ENCODE assay signal across 1 cellular context in the genomic region with DNA sequence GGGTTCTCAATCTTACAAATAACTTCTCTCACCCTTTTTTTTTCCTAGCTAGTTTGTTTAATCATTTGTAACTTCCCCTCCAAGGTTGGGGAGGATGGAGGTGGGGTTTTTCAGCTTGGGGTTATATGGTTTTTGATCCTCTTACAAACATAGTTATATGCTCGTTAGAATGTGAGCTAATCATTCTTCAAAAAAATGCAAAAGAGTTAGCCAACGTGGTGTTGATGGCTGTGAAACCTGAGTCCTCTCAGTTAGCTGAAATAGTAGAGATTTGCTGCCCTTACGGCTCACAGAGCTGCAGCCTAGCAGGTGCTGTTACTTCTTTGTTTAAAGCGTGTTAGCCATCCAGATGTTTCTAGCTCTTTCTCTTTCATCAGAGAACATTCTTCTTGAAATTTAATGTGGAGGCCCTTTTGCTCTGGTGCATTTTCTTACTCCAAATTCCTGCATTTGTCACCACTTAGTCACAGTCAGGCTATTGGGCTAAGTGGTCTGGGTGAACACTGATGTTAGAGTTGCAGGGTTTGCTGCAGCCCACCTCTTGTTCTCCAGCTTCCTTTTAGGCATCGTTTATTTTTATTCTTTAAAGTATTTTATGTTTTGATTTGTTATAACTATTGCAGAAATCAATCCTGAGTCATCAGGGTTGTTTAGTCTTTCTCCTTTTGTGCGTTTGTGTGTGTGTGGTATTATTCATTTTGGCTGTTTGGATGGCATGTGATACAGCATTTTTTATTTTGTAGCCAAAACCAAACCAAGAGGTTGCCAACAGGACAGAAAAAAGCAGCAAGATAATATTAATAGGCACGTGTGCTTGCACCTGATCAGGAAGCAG.
TF ChIP-seq lines count a peak whose summit lies in the region.

No MANE protein-coding gene starts in this region.

TF ChIP-seq in GM12878, 131 proteins besides CTCF, POLR2A, EP300 and RAD21 (continued from another document and continues in another):
- no peak for TF ChIP-seq FOS (IDR thresholded peaks at IDR 0.05; ENCODE audit: borderline replicate concordance, extremely low read depth, insufficient read length)
- TF ChIP-seq POU2F2 (IDR thresholded peaks at IDR 0.05; ENCODE audit: borderline replicate concordance, low read depth, low read length), result 0 out of 3 replicates have a peak, but pooled peaks have one; percentile 25
- no peak for TF ChIP-seq JUNB (IDR thresholded peaks at IDR 0.05)
- TF ChIP-seq, protein P1, sequence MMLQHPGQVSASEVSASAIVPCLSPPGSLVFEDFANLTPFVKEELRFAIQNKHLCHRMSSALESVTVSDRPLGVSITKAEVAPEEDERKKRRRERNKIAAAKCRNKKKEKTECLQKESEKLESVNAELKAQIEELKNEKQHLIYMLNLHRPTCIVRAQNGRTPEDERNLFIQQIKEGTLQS (IDR thresholded peaks at IDR 0.05; ENCODE audit: borderline replicate concordance, extremely low read depth, low read depth, low read length), result no peak
- TF ChIP-seq TCF12 (IDR thresholded peaks at IDR 0.05; ENCODE audit: low read depth, low read length), result 0 out of 2 replicates have a peak, but pooled peaks have one; percentile 38
- TF ChIP-seq SMAD1 (IDR thresholded peaks at IDR 0.05; ENCODE audit: low read depth, partially characterized antibody), result peak; percentile 12
- TF ChIP-seq PAX8 (IDR thresholded peaks at IDR 0.05), result 0 out of 2 replicates have a peak, but pooled peaks have one; percentile 62
- TF ChIP-seq MTA2 (IDR thresholded peaks at IDR 0.05; ENCODE audit: low read depth), result peak; percentile 86
- no peak for TF ChIP-seq CHD1 (IDR thresholded peaks at IDR 0.05; ENCODE audit: low read depth, low read length)
- no peak for TF ChIP-seq BCL3 (IDR thresholded peaks at IDR 0.05; ENCODE audit: borderline replicate concordance, insufficient read depth, low read depth, low read length, poor library complexity, severe bottlenecking)
- TF ChIP-seq RELB (IDR thresholded peaks at IDR 0.05; ENCODE audit: low read depth), result peak; percentile 74; the same call in 1 of the 2 replicates
- TF ChIP-seq ATF7 (IDR thresholded peaks at IDR 0.05; ENCODE audit: low read depth), result peak; percentile 78
- 0 out of 2 replicates have a peak, but pooled peaks have one; percentile 27 for TF ChIP-seq SMARCA5 (IDR thresholded peaks at IDR 0.05)
- TF ChIP-seq MEF2B (IDR thresholded peaks at IDR 0.05; ENCODE audit: partially characterized antibody, poor library complexity, severe bottlenecking), result no peak
- peak; percentile 45; the same call in 1 of the 2 replicates for TF ChIP-seq DPF2 (IDR thresholded peaks at IDR 0.05)
- TF ChIP-seq HSF1 (IDR thresholded peaks at IDR 0.05; ENCODE audit: low read depth, low read length), result peak; percentile 96
- TF ChIP-seq RFX5 (IDR thresholded peaks at IDR 0.05; ENCODE audit: low read depth, low read length), result no peak
- no peak for TF ChIP-seq EED (IDR thresholded peaks at IDR 0.05; ENCODE audit: low read depth)
- no peak for TF ChIP-seq CEBPZ (IDR thresholded peaks at IDR 0.05; ENCODE audit: low read depth, low read length)
- TF ChIP-seq ZNF687 (IDR thresholded peaks at IDR 0.05), result peak; percentile 66
- no peak for TF ChIP-seq HDGF (IDR thresholded peaks at IDR 0.05)
- TF ChIP-seq BHLHE40 (IDR thresholded peaks at IDR 0.05; ENCODE audit: borderline replicate concordance in 1 of 2, low read depth in 2 of 2, low read length in 1 of 2), result peak in 1 of 2 experiments; percentile 42; a peak in 1 of 4 replicates
- TF ChIP-seq, protein P2, sequence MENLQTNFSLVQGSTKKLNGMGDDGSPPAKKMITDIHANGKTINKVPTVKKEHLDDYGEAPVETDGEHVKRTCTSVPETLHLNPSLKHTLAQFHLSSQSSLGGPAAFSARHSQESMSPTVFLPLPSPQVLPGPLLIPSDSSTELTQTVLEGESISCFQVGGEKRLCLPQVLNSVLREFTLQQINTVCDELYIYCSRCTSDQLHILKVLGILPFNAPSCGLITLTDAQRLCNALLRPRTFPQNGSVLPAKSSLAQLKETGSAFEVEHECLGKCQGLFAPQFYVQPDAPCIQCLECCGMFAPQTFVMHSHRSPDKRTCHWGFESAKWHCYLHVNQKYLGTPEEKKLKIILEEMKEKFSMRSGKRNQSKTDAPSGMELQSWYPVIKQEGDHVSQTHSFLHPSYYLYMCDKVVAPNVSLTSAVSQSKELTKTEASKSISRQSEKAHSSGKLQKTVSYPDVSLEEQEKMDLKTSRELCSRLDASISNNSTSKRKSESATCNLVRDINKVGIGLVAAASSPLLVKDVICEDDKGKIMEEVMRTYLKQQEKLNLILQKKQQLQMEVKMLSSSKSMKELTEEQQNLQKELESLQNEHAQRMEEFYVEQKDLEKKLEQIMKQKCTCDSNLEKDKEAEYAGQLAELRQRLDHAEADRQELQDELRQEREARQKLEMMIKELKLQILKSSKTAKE (IDR thresholded peaks at IDR 0.05; ENCODE audit: low read depth, poor library complexity, severe bottlenecking), result peak; percentile 55
- TF ChIP-seq SMC3 (IDR thresholded peaks at IDR 0.05; ENCODE audit: borderline replicate concordance, low read length), result no peak
- TF ChIP-seq RELA (IDR thresholded peaks at IDR 0.05; ENCODE audit: borderline replicate concordance, partially characterized antibody), result peak; percentile 39
- TF ChIP-seq ZBED1 (IDR thresholded peaks at IDR 0.05; ENCODE audit: borderline replicate concordance), result 0 out of 2 replicates have a peak, but pooled peaks have one; percentile 42
- TF ChIP-seq ZNF622 (IDR thresholded peaks at IDR 0.05), result no peak
- TF ChIP-seq IKZF2 (IDR thresholded peaks at IDR 0.05), result peak; percentile 35 to 53; a peak in 2 of 4 replicates
- TF ChIP-seq JUND (IDR thresholded peaks at IDR 0.05; ENCODE audit: low read depth, low read length), result no peak
- TF ChIP-seq, protein P3, sequence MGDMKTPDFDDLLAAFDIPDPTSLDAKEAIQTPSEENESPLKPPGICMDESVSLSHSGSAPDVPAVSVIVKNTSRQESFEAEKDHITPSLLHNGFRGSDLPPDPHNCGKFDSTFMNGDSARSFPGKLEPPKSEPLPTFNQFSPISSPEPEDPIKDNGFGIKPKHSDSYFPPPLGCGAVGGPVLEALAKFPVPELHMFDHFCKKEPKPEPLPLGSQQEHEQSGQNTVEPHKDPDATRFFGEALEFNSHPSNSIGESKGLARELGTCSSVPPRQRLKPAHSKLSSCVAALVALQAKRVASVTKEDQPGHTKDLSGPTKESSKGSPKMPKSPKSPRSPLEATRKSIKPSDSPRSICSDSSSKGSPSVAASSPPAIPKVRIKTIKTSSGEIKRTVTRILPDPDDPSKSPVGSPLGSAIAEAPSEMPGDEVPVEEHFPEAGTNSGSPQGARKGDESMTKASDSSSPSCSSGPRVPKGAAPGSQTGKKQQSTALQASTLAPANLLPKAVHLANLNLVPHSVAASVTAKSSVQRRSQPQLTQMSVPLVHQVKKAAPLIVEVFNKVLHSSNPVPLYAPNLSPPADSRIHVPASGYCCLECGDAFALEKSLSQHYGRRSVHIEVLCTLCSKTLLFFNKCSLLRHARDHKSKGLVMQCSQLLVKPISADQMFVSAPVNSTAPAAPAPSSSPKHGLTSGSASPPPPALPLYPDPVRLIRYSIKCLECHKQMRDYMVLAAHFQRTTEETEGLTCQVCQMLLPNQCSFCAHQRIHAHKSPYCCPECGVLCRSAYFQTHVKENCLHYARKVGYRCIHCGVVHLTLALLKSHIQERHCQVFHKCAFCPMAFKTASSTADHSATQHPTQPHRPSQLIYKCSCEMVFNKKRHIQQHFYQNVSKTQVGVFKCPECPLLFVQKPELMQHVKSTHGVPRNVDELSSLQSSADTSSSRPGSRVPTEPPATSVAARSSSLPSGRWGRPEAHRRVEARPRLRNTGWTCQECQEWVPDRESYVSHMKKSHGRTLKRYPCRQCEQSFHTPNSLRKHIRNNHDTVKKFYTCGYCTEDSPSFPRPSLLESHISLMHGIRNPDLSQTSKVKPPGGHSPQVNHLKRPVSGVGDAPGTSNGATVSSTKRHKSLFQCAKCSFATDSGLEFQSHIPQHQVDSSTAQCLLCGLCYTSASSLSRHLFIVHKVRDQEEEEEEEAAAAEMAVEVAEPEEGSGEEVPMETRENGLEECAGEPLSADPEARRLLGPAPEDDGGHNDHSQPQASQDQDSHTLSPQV (IDR thresholded peaks at IDR 0.05), result no peak
- 0 out of 2 replicates have a peak, but pooled peaks have one; percentile 29 for TF ChIP-seq ATF2 (IDR thresholded peaks at IDR 0.05; ENCODE audit: low read length)
